Comparison of ENCODE assay signal across 16 cellular contexts in the genomic region with DNA sequence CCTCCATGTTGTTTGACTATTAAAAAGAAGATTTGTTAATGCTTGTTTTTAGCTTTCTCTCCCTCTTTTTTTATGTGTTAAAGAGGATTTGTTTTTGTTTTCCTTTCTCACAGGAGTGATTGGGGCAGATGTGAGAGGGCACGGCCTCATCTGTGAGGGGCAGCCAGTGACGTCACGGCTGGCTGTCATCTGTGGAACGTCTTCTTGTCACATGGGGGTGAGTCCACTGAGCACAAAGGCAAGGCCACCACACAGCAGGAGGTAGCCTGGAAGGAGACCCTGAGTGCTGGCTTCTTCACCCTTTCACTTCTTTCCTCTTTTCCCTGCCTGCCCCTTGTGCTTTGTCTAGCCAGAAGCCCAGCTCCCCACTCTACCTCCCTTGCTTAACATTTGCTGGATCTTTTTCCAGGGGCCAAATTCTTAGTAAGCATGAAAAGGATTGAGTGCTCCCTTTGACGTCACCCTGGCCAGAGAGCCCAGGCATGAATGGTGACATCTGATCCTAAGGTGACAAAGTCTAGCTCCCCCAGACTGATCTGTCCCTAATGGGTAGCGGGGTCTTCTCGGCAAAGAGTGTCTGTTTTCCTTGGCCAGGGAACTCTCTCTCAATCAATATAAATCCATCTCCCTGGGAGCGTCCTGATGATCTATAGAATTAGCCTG.
DNase-seq lines count a peak whose midpoint lies in the region; ATAC-seq and TF ChIP-seq lines count a peak whose summit lies in the region.
"Had no signal": no experiment of that assay in that cellular context is flagged by ENCODE, and none has a peak within 500 bp of the region (broad histone marks: within the 10 kb centered on the region; RNA-seq: fewer than 3 reads in every experiment).

No MANE protein-coding gene starts in this region.

- no peak for TF ChIP-seq CTCF in choroid plexus epithelial cell (conservative IDR thresholded peaks at IDR 0.05; ENCODE audit: low read depth, low read length)
- no peak for TF ChIP-seq CTCF in right lobe of liver (IDR thresholded peaks at IDR 0.05)
- TF ChIP-seq CTCF in progenitor cell of endocrine pancreas (IDR thresholded peaks at IDR 0.05; ENCODE audit: unreplicated experiment), result no peak
- TF ChIP-seq CTCF in tibial nerve (IDR thresholded peaks at IDR 0.05), result no peak

- H3K27ac ChIP-seq in HUES6 (ENCODE audit: low read depth, low read length) (no peak overlapping the region), right lobe of liver (peak overlapping the region in 2 of 3 donors; percentile 11 to 52), tibial nerve (no peak overlapping the region)
- H3K27ac ChIP-seq in effector memory CD4-positive, alpha-beta T cell (ENCODE audit: insufficient read depth, low read length, poor library complexity, severe bottlenecking), result no peak overlapping the region

- peak overlapping the region; percentile 8 for H3K9ac ChIP-seq in HUES6 (ENCODE audit: low read length)

- no peaks in the 10 kb centered on the region for H3K27me3 ChIP-seq in HUES6 (ENCODE audit: control insufficient read depth, insufficient read depth, low read length)
- H3K27me3 ChIP-seq in right lobe of liver, result no peaks in the 10 kb centered on the region
- no peaks in the 10 kb centered on the region for H3K27me3 ChIP-seq in effector memory CD4-positive, alpha-beta T cell (replicated peaks; ENCODE audit: control insufficient read depth, insufficient read depth, low read length, poor library complexity, severe bottlenecking)
- H3K27me3 ChIP-seq in tibial nerve, result no peaks in the 10 kb centered on the region

- intact Hi-C loops in right lobe of liver (cut with DNase I), result no loop called here

- peak in 2 of 4 donors; percentile 48 for ATAC-seq in right lobe of liver
- ATAC-seq: CD8-positive, alpha-beta T cell; PC-3 had no signal

- WGBS in right lobe of liver (ENCODE audit: insufficient coverage, low coverage, low lambda C conversion rate, missing lambda C conversion rate), result 40% methylated on average over 7 of the region's 8 CpGs
- WGBS in tibial nerve, 2 donors, result 55 to 56% methylated on average over 8 of the region's 8 CpGs

- H3K4me1 Mint-ChIP-seq in progenitor cell of endocrine pancreas (ENCODE audit: low read depth), result peaks cover 32% of the 10 kb centered on the region

- peak overlapping the region; percentile 23 for H3K4me3 Mint-ChIP-seq in progenitor cell of endocrine pancreas (ENCODE audit: low read depth)
- H3K4me3 Mint-ChIP-seq: B cell; CD8-positive, alpha-beta T cell had no signal

- no peak for TF ChIP-seq EP300 in tibial nerve (IDR thresholded peaks at IDR 0.05)

- H3K27ac Mint-ChIP-seq in progenitor cell of endocrine pancreas, result peak overlapping the region; percentile 82
- H3K27ac Mint-ChIP-seq: B cell; CD8-positive, alpha-beta T cell had no signal

- peaks cover 17% of the 10 kb centered on the region for H3K9me3 Mint-ChIP-seq in progenitor cell of endocrine pancreas (ENCODE audit: low read depth)

- H3K4me1 ChIP-seq in HUES6 (ENCODE audit: control insufficient read depth, insufficient read depth, low read length) (peaks cover 9% of the 10 kb centered on the region; the same call in 1 of the 2 replicates), right lobe of liver (peaks cover 0 to 38% (median 13%) of the 10 kb centered on the region in 4 donors), tibial nerve (peaks cover 0 to 16% (median 3%) of the 10 kb centered on the region in 4 donors)
- H3K4me1 ChIP-seq in effector memory CD4-positive, alpha-beta T cell (ENCODE audit: control insufficient read depth, insufficient read depth, low read length, poor library complexity, severe bottlenecking), result no peaks in the 10 kb centered on the region

- no peak for TF ChIP-seq POLR2A in right lobe of liver (IDR thresholded peaks at IDR 0.05)
- TF ChIP-seq POLR2A in tibial nerve (IDR thresholded peaks at IDR 0.05), result no peak

- no peaks in the 10 kb centered on the region for H3K27me3 Mint-ChIP-seq in progenitor cell of endocrine pancreas
- H3K27me3 Mint-ChIP-seq: B cell had no signal

- DNase-seq in choroid plexus epithelial cell (ENCODE audit: low read depth) (peak; percentile 32), right lobe of liver (no peak), progenitor cell of endocrine pancreas (ENCODE audit: low spot score, unreplicated experiment) (no peak), glomerular visceral epithelial cell (ENCODE audit: extremely low spot score) (no peak), activated gamma-delta T cell treated with Interleukin-2 at 50 U/mL for 16 hours (no peak), tibial nerve (ENCODE audit: low spot score in 2 of 2) (no peak)
- no peak for DNase-seq in effector memory CD4-positive, alpha-beta T cell
- DNase-seq: CD8-positive, alpha-beta T cell; GF-D8; Karpas-422; MM.1S; NCI-H1105; NCI-H1694 treated with DMSO at 0.1 percent for 48 hours; PC-3 had no signal

- H3K36me3 Mint-ChIP-seq in progenitor cell of endocrine pancreas (ENCODE audit: insufficient read depth), result peaks cover 15% of the 10 kb centered on the region

- H3K9me3 ChIP-seq in HUES6 (ENCODE audit: control insufficient read depth, insufficient read depth, low read depth, low read length), result peaks cover 8% of the 10 kb centered on the region
- H3K9me3 ChIP-seq in right lobe of liver, result no peaks in the 10 kb centered on the region
- H3K9me3 ChIP-seq in effector memory CD4-positive, alpha-beta T cell (ENCODE audit: control insufficient read depth, low read length), result no peaks in the 10 kb centered on the region
- H3K9me3 ChIP-seq in tibial nerve, result peaks cover 0 to 5% (median 2%) of the 10 kb centered on the region in 4 donors

- H3K36me3 ChIP-seq in HUES6 (ENCODE audit: control insufficient read depth, insufficient read depth, low read length) (no peaks in the 10 kb centered on the region), right lobe of liver (peaks cover 0 to 7% (median 3%) of the 10 kb centered on the region in 4 donors), tibial nerve (peaks cover 0 to 14% (median 0%) of the 10 kb centered on the region in 3 donors)
- H3K36me3 ChIP-seq in effector memory CD4-positive, alpha-beta T cell (ENCODE audit: control insufficient read depth, insufficient read depth, low read length), result no peaks in the 10 kb centered on the region

- H3K4me3 ChIP-seq in HUES6 (ENCODE audit: low read depth, low read length), result no peak overlapping the region
- H3K4me3 ChIP-seq in choroid plexus epithelial cell (ENCODE audit: low read depth, low read length), result no peak overlapping the region
- H3K4me3 ChIP-seq in right lobe of liver, result no peak overlapping the region
- H3K4me3 ChIP-seq in effector memory CD4-positive, alpha-beta T cell (ENCODE audit: insufficient read depth, low read depth, low read length, poor library complexity, severe bottlenecking), result no peak overlapping the region
- H3K4me3 ChIP-seq in tibial nerve, result no peak overlapping the region

Comparison
In these comparisons a context has a peak if more than half of its experiments do, and no peak if none do; other contexts are left out.
1. H3K27ac ChIP-seq: peak in right lobe of liver (2 of 3); none in HUES6 (single experiment), effector memory CD4-positive, alpha-beta T cell (single experiment) and tibial nerve (0 of 4).